ENCODE assay signal across 8 cellular contexts in the genomic region with DNA sequence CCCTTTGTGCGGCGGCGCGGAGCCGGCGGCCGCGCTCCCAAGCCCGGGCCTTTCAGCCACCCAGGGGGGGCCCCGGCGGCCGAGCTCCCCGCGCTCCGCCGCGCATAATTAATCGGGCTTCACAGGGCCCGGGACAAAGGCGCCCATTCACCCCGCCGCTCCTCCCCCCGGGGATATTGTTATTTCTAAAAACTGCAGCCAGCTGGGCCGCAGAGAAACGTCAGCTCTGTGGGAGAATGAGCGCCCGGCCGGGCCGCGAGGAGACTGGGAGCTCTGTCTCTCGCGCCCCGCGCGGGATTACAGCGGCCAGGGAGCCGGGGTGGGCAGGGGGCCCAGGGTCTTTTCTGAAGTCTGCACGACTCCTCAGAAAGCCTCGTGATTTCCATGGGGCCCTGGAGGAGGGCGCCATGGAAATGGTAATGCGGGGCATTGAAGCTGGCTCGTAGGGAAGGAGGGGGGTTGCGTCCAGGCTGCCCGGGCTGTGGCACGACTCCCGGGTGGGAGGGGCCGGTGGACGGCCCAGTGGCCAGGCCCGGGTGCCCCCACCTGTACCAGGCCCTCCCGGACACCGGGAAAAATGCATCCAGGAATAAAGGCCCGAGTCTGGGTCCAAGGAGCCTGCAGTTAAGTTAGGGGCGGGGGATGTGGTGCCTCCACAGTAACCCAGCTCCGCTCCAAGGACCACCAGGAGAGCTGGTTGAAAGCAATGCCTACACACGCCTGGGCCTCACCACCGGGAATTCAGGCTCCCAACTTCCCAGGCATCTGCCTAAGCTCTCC.
DNase-seq lines count a peak whose midpoint lies in the region; ATAC-seq and TF ChIP-seq lines count a peak whose summit lies in the region.

No MANE protein-coding gene starts in this region.

- H3K9me3 ChIP-seq in esophagus squamous epithelium, result no peaks in the 10 kb centered on the region
- H3K9me3 ChIP-seq in mucosa of stomach (ENCODE audit: control insufficient read depth, low read length), result no peaks in the 10 kb centered on the region
- no peaks in the 10 kb centered on the region for H3K9me3 ChIP-seq in upper lobe of left lung
- no peaks in the 10 kb centered on the region for H3K9me3 ChIP-seq in T-helper 17 cell (ENCODE audit: control insufficient read depth, low read length, poor library complexity, severe bottlenecking)

- H3K27ac Mint-ChIP-seq in T-helper 17 cell, result no peak overlapping the region

- peak overlapping the region; percentile 68 for H3K9ac ChIP-seq in mucosa of stomach (ENCODE audit: low read length)

- H3K27me3 Mint-ChIP-seq in T-helper 17 cell, result no peaks in the 10 kb centered on the region

- H3K27ac ChIP-seq in esophagus squamous epithelium (peak overlapping the region; percentile 75 to 89 (median 86)), upper lobe of left lung (peak overlapping the region; percentile 80 to 86 (median 80))

- no peaks in the 10 kb centered on the region for H3K27me3 ChIP-seq in esophagus squamous epithelium
- no peaks in the 10 kb centered on the region for H3K27me3 ChIP-seq in mucosa of stomach (ENCODE audit: control insufficient read depth, insufficient read depth, low read length)
- no peaks in the 10 kb centered on the region for H3K27me3 ChIP-seq in upper lobe of left lung

- H3K4me1 ChIP-seq in esophagus squamous epithelium (peaks cover 31 to 67% (median 33%) of the 10 kb centered on the region in 3 donors), mucosa of stomach (ENCODE audit: control insufficient read depth, insufficient read depth, low read length) (peaks cover 16% of the 10 kb centered on the region), upper lobe of left lung (peaks cover 27 to 48% (median 31%) of the 10 kb centered on the region in 4 donors)

- intact Hi-C loops in esophagus squamous epithelium (cut with DNase I), result no loop called here

- no peak for TF ChIP-seq CTCF in esophagus squamous epithelium (IDR thresholded peaks at IDR 0.05)
- no peak for TF ChIP-seq CTCF in upper lobe of left lung (IDR thresholded peaks at IDR 0.05)

- 17 to 60% methylated on average over 10 to 17 of the region's 56 CpGs for WGBS in esophagus squamous epithelium, 2 donors
- WGBS in upper lobe of left lung, 2 donors, result 36 to 66% methylated on average over 19 to 55 of the region's 56 CpGs

- no peaks in the 10 kb centered on the region for H3K36me3 ChIP-seq in esophagus squamous epithelium
- no peaks in the 10 kb centered on the region for H3K36me3 ChIP-seq in mucosa of stomach (ENCODE audit: control insufficient read depth, insufficient read depth, low read length)
- no peaks in the 10 kb centered on the region for H3K36me3 ChIP-seq in upper lobe of left lung

- peak overlapping the region; percentile 27 to 58 (median 44) for H3K4me3 ChIP-seq in esophagus squamous epithelium
- no peak overlapping the region for H3K4me3 ChIP-seq in mucosa of stomach (ENCODE audit: low read length)
- H3K4me3 ChIP-seq in upper lobe of left lung, result peak overlapping the region in 3 of 4 donors; percentile 35 to 56 (median 52)

- DNase-seq in DMS53 (lab: John Stamatoyannopoulos, UW), result peak; percentile 66
- DNase-seq in DMS53 treated with DMSO at 0.1 percent for 48 hours (lab: John Stamatoyannopoulos, UW; ENCODE audit: unreplicated experiment), result no peak
- DNase-seq in esophagus squamous epithelium (lab: John Stamatoyannopoulos, UW), result no peak
- peak in 1 of 2 donors; percentile 86 for DNase-seq in upper lobe of left lung
- DNase-seq in NCI-H2081 (lab: John Stamatoyannopoulos, UW), result no peak
- DNase-seq in T-helper 17 cell, result no peak

- peaks cover 2% of the 10 kb centered on the region for H3K36me3 Mint-ChIP-seq in T-helper 17 cell (ENCODE audit: low read depth)

- ATAC-seq in upper lobe of left lung (ENCODE audit: low FRiP score in 2 of 2) (peak in 1 of 2 donors; percentile 29), T-helper 17 cell (no peak), HG03442 (IDR thresholded peaks at IDR 0.05; ENCODE audit: unreplicated experiment) (no peak)

- TF ChIP-seq EP300 in upper lobe of left lung (IDR thresholded peaks at IDR 0.05), result no peak

- peaks cover 2% of the 10 kb centered on the region for H3K4me1 Mint-ChIP-seq in T-helper 17 cell

- TF ChIP-seq POLR2A in esophagus squamous epithelium (IDR thresholded peaks at IDR 0.05) (peak in 1 of 4 donors; percentile 30), upper lobe of left lung (IDR thresholded peaks at IDR 0.05) (peak in 1 of 4 donors; percentile 30)

- H3K4me3 Mint-ChIP-seq in T-helper 17 cell, result no peak overlapping the region
